10 cellular contexts compared by ENCODE assay signal in the genomic region with DNA sequence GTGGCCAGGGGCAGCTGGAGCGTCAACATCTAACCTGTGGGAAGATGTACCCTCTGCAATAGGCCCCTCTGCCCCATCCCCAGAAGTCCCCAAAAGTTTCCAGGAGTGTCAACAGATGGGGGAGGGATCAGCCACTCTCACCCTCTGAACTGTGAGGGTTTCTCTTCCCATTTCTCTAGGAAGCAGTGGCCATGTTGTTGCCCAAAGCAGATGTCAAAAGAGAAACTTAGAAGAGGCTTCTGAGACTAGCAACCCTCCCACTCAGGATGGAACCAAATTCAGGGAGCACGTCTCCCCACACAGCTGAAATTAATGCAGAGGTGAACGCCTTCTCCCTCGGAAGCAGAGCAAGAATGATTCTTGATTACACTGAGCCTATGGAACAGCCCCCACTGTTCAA.
A peak's percentile ranks its signal among the peaks of the same experiment; 100 is the strongest.
DNase-seq lines count a peak whose midpoint lies in the region; ATAC-seq, FAIRE-seq and TF ChIP-seq lines count a peak whose summit lies in the region.
"Had no signal": no experiment of that assay in that cellular context is flagged by ENCODE, and none has a peak within 500 bp of the region (broad histone marks: within the 10 kb centered on the region; RNA-seq: fewer than 3 reads in every experiment).

No MANE protein-coding gene starts in this region.

- in situ Hi-C loops in ACHN (cut with HindIII; ENCODE audit: low pct_ligation_motif_present, low pct_unique_long_range_greater_than_20kb, low sequenced_read_pairs): no loop called here

- peak overlapping the region; percentile 21 for H2AFZ ChIP-seq in neural progenitor cell (replicated peaks)

- peak; percentile 12 for ATAC-seq in activated T-helper 17 cell treated with anti-CD3 and anti-CD28 coated beads, Interleukin-2, amount 50 U/mL, for 72 hours (replicated peaks)
- no peak for ATAC-seq in GM21447 (IDR thresholded peaks at IDR 0.05; ENCODE audit: unreplicated experiment)
- no peak for ATAC-seq in HG02981 (IDR thresholded peaks at IDR 0.05; ENCODE audit: unreplicated experiment)

- H3K27me3 ChIP-seq in HL-60 (ENCODE audit: insufficient read depth, poor library complexity, severe bottlenecking) (no peaks in the 10 kb centered on the region), neural progenitor cell (no peaks in the 10 kb centered on the region)

- no peaks in the 10 kb centered on the region for H3K36me3 ChIP-seq in neural progenitor cell

- H3K4me3 ChIP-seq in HL-60 (replicated peaks; ENCODE audit: insufficient read depth, low read length) (no peak overlapping the region), neural progenitor cell (no peak overlapping the region)
- H3K4me3 ChIP-seq: lung had no signal

- no peaks in the 10 kb centered on the region for H3K9me3 ChIP-seq in neural progenitor cell (ENCODE audit: low read depth)

- H3K79me2 ChIP-seq in neural progenitor cell (ENCODE audit: low read depth): no peaks in the 10 kb centered on the region

- peaks cover 26% of the 10 kb centered on the region for H3K4me1 ChIP-seq in neural progenitor cell

- TF ChIP-seq CTCF in HL-60 (IDR thresholded peaks at IDR 0.05; ENCODE audit: insufficient read depth, low read length) (no peak), neural progenitor cell (IDR thresholded peaks at IDR 0.05) (no peak)

- H3K9me3 Mint-ChIP-seq in activated T-helper 17 cell treated with anti-CD3 and anti-CD28 coated beads, Interleukin-2, amount 50 U/mL, for 72 hours: no peaks in the 10 kb centered on the region
- H3K9me3 Mint-ChIP-seq in neural progenitor cell: peaks cover 10% of the 10 kb centered on the region

- H4K20me1 ChIP-seq in neural progenitor cell (ENCODE audit: low read depth): no peaks in the 10 kb centered on the region

- H3K27ac ChIP-seq in HL-60 (replicated peaks) (peak overlapping the region; percentile 74), neural progenitor cell (peak overlapping the region; percentile 60)

- no peak for DNase-seq in GM12891 (ENCODE audit: insufficient read length, low spot score)
- DNase-seq in HL-60 (ENCODE audit: low read depth in 1 of 2, low spot score in 1 of 2): peak in 1 of 2 experiments; percentile 10
- no peak for DNase-seq in neural progenitor cell (ENCODE audit: low spot score)
- no peak for DNase-seq in ACHN
- DNase-seq in NCI-H2227 treated with DMSO at 0.1 percent for 48 hours (lab: John Stamatoyannopoulos, UW): no peak
- DNase-seq: substantia nigra had no signal

- no peaks in the 10 kb centered on the region for H3K36me3 Mint-ChIP-seq in activated T-helper 17 cell treated with anti-CD3 and anti-CD28 coated beads, Interleukin-2, amount 50 U/mL, for 72 hours (ENCODE audit: low read depth)
- H3K36me3 Mint-ChIP-seq in neural progenitor cell: no peaks in the 10 kb centered on the region

- H3K4me3 Mint-ChIP-seq in activated T-helper 17 cell treated with anti-CD3 and anti-CD28 coated beads, Interleukin-2, amount 50 U/mL, for 72 hours: peak overlapping the region; percentile 79
- H3K4me3 Mint-ChIP-seq in neural progenitor cell: no peak overlapping the region

- no peak overlapping the region for H3K4me2 ChIP-seq in neural progenitor cell

- no peak for TF ChIP-seq POLR2A in GM12891 (IDR thresholded peaks at IDR 0.05; ENCODE audit: low read depth, low read length)

- H3K27ac Mint-ChIP-seq in activated T-helper 17 cell treated with anti-CD3 and anti-CD28 coated beads, Interleukin-2, amount 50 U/mL, for 72 hours: peak overlapping the region; percentile 91
- H3K27ac Mint-ChIP-seq in neural progenitor cell: peak overlapping the region; percentile 74

- H3F3A ChIP-seq in neural progenitor cell (ENCODE audit: low read depth): peaks cover 51% of the 10 kb centered on the region

- H3K9ac ChIP-seq in neural progenitor cell: no peak overlapping the region

- peak; percentile 5 for FAIRE-seq in GM12891 (lab: Jason Lieb, UNC)

- peaks cover 53% of the 10 kb centered on the region for H3K4me1 Mint-ChIP-seq in activated T-helper 17 cell treated with anti-CD3 and anti-CD28 coated beads, Interleukin-2, amount 50 U/mL, for 72 hours
- H3K4me1 Mint-ChIP-seq in neural progenitor cell: peaks cover 50% of the 10 kb centered on the region

- H3K27me3 Mint-ChIP-seq in activated T-helper 17 cell treated with anti-CD3 and anti-CD28 coated beads, Interleukin-2, amount 50 U/mL, for 72 hours: no peaks in the 10 kb centered on the region
- H3K27me3 Mint-ChIP-seq in neural progenitor cell (ENCODE audit: insufficient read depth, low read depth): peaks cover 5% of the 10 kb centered on the region

TF ChIP-seq in GM12891, 5 proteins besides CTCF, POLR2A, EP300 and RAD21:
- no peak for TF ChIP-seq PAX5 (IDR thresholded peaks at IDR 0.05; ENCODE audit: insufficient read depth, low read length, severe bottlenecking)
- no peak for TF ChIP-seq POLR2AphosphoS5 (IDR thresholded peaks at IDR 0.05; ENCODE audit: low read depth, low read length)
- TF ChIP-seq TAF1 (IDR thresholded peaks at IDR 0.05; ENCODE audit: low read depth, low read length): no peak
- TF ChIP-seq SPI1 (IDR thresholded peaks at IDR 0.05; ENCODE audit: low read depth, low read length): peak; percentile 83
TF ChIP-seq in GM12891: peak in this region for 1.
